ENCODE assay signal across 11 cellular contexts in the genomic region with DNA sequence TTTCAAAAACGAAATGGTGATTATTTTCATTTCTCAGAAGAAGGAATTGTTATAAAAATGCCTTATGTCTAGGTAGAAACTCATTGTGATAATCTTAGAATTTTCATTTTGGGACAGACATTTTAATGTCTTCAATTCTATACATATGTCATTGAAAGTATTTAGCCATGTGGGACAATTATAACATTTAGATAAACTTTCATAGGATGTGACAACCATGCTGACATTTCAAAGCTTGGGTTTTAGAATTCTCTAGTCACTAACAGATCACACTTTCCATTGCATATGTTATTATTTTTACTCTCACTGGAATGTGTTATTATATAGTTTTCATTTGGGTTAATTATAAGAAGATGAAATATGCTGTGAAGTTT. TPM values are rescaled to one million over a fixed set of nuclear protein-coding genes. Genes with fewer than 3 reads are reported as not detected.
A peak's percentile ranks its signal among the peaks of the same experiment; 100 is the strongest.
DNase-seq lines count a peak whose midpoint lies in the region; ATAC-seq, FAIRE-seq and TF ChIP-seq lines count a peak whose summit lies in the region.
"Had no signal": no experiment of that assay in that cellular context is flagged by ENCODE, and none has a peak within 500 bp of the region (broad histone marks: within the 10 kb centered on the region; RNA-seq: fewer than 3 reads in every experiment).

No MANE protein-coding gene starts in this region.

- ATAC-seq in pancreas (no peak), GM21576 (IDR thresholded peaks at IDR 0.05; ENCODE audit: unreplicated experiment) (no peak)
- ATAC-seq: gastrocnemius medialis had no signal

- H3K4me3 Mint-ChIP-seq in CD14-positive monocyte, result peak overlapping the region; percentile 72 to 96
- peak overlapping the region; percentile 96 for H3K4me3 Mint-ChIP-seq in activated T-helper 2 cell treated with anti-CD3 and anti-CD28 coated beads, Interferon-gamma antibody, Interleukin-2, Interleukin-4, amounts not matched to agents 10 μg/mL and 5 μg/mL and 100 μg/mL, durations not matched to agents 14 hours and 24 hours and 36 hours (ENCODE audit: low read depth)

- DNase-seq in CD14-positive monocyte (ENCODE audit: low spot score) (no peak), GM19239 (ENCODE audit: insufficient read length, low spot score) (no peak), DMS79 (lab: John Stamatoyannopoulos, UW) (no peak), AG08396 (ENCODE audit: low spot score) (no peak), pancreas (no peak)
- DNase-seq in activated T-helper 2 cell treated with anti-CD3 and anti-CD28 coated beads, Interferon-gamma antibody, Interleukin-2, Interleukin-4, amounts not matched to agents 10 μg/mL and 5 μg/mL and 100 μg/mL, durations not matched to agents 14 hours and 24 hours and 36 hours (ENCODE audit: low spot score), result no peak
- DNase-seq: gastrocnemius medialis, NCI-H2171, right lobe of liver had no signal

- peaks cover 74 to 88% of the 10 kb centered on the region in 2 donors for H3K36me3 Mint-ChIP-seq in CD14-positive monocyte
- H3K36me3 Mint-ChIP-seq in activated T-helper 2 cell treated with anti-CD3 and anti-CD28 coated beads, Interferon-gamma antibody, Interleukin-2, Interleukin-4, amounts not matched to agents 10 μg/mL and 5 μg/mL and 100 μg/mL, durations not matched to agents 14 hours and 24 hours and 36 hours (ENCODE audit: low read depth), result peaks cover 96% of the 10 kb centered on the region

- H3K36me3 ChIP-seq in muscle layer of duodenum (ENCODE audit: control insufficient read depth in 1 of 2, insufficient read depth in 2 of 2, low read length in 2 of 2) (peaks cover 0 to 6% of the 10 kb centered on the region in 2 donors), pancreas (no peaks in the 10 kb centered on the region)
- H3K36me3 ChIP-seq: gastrocnemius medialis had no signal

- H3K27ac ChIP-seq in muscle layer of duodenum (ENCODE audit: low read length), result peak overlapping the region; percentile 49
- H3K27ac ChIP-seq in pancreas, result peak overlapping the region in 2 of 4 donors; percentile 15 to 59
- H3K27ac ChIP-seq: gastrocnemius medialis had no signal

- FAIRE-seq in GM19239 (lab: Jason Lieb, UNC) (peak; percentile 26), pancreas (lab: Jason Lieb, UNC) (no peak)

- intact Hi-C loops in CD14-positive monocyte (cut with micrococcal nuclease) (loop anchor here (5.0 kb wide), 4 partner anchors 33 to 77 kb away; a partner anchor contains a TSS), pancreas (cut with DNase I) (loop anchor here in 2 of 3 donors (10.0 kb wide), 1 partner anchor 65 kb away; no protein-coding TSS in a partner anchor)
- intact Hi-C loops in activated T-helper 2 cell treated with anti-CD3 and anti-CD28 coated beads, Interferon-gamma antibody, Interleukin-2, Interleukin-4, amounts not matched to agents 10 μg/mL and 5 μg/mL and 100 μg/mL, durations not matched to agents 14 hours and 24 hours and 36 hours (cut with micrococcal nuclease), result loop anchor here (1.0 to 10.0 kb wide), 5 partner anchors 22 to 395 kb away; a partner anchor contains a TSS

- peaks cover 0 to 2% (median 2%) of the 10 kb centered on the region in 3 donors for H3K27me3 Mint-ChIP-seq in CD14-positive monocyte (ENCODE audit: low read depth in 3 of 3)
- no peaks in the 10 kb centered on the region for H3K27me3 Mint-ChIP-seq in activated T-helper 2 cell treated with anti-CD3 and anti-CD28 coated beads, Interferon-gamma antibody, Interleukin-2, Interleukin-4, amounts not matched to agents 10 μg/mL and 5 μg/mL and 100 μg/mL, durations not matched to agents 14 hours and 24 hours and 36 hours (ENCODE audit: low read depth)

- H3K9me3 Mint-ChIP-seq in CD14-positive monocyte, result peaks cover 0 to 3% (median 0%) of the 10 kb centered on the region in 7 donors
- H3K9me3 Mint-ChIP-seq in activated T-helper 2 cell treated with anti-CD3 and anti-CD28 coated beads, Interferon-gamma antibody, Interleukin-2, Interleukin-4, amounts not matched to agents 10 μg/mL and 5 μg/mL and 100 μg/mL, durations not matched to agents 14 hours and 24 hours and 36 hours, result no peaks in the 10 kb centered on the region

- H3K4me3 ChIP-seq in muscle layer of duodenum (ENCODE audit: low read depth in 1 of 2, low read length in 2 of 2) (no peak overlapping the region), pancreas (no peak overlapping the region)
- H3K4me3 ChIP-seq: gastrocnemius medialis, right lobe of liver had no signal

- 54 to 78% methylated on average over 1 of the region's 1 CpG for WGBS in pancreas, 2 donors

- TF ChIP-seq CTCF in CD14-positive monocyte (IDR thresholded peaks at IDR 0.05), result no peak
- no peak for TF ChIP-seq CTCF in pancreas (IDR thresholded peaks at IDR 0.05)

- H3K27ac Mint-ChIP-seq in CD14-positive monocyte, result peak overlapping the region; percentile 100
- H3K27ac Mint-ChIP-seq in activated T-helper 2 cell treated with anti-CD3 and anti-CD28 coated beads, Interferon-gamma antibody, Interleukin-2, Interleukin-4, amounts not matched to agents 10 μg/mL and 5 μg/mL and 100 μg/mL, durations not matched to agents 14 hours and 24 hours and 36 hours, result peak overlapping the region; percentile 98

- no peaks in the 10 kb centered on the region for H3K9me3 ChIP-seq in muscle layer of duodenum (ENCODE audit: control insufficient read depth in 1 of 2, low read length in 2 of 2)
- H3K9me3 ChIP-seq in pancreas, result no peaks in the 10 kb centered on the region
- H3K9me3 ChIP-seq: gastrocnemius medialis, right lobe of liver had no signal

- H3K4me1 ChIP-seq in muscle layer of duodenum (ENCODE audit: control insufficient read depth in 1 of 2, insufficient read depth in 2 of 2, low read length in 2 of 2), result no peaks in the 10 kb centered on the region
- H3K4me1 ChIP-seq in pancreas, result peaks cover 0 to 3% (median 0%) of the 10 kb centered on the region in 3 donors
- H3K4me1 ChIP-seq: gastrocnemius medialis had no signal

- peaks cover 68% of the 10 kb centered on the region for H3K4me1 Mint-ChIP-seq in CD14-positive monocyte
- peaks cover 45% of the 10 kb centered on the region for H3K4me1 Mint-ChIP-seq in activated T-helper 2 cell treated with anti-CD3 and anti-CD28 coated beads, Interferon-gamma antibody, Interleukin-2, Interleukin-4, amounts not matched to agents 10 μg/mL and 5 μg/mL and 100 μg/mL, durations not matched to agents 14 hours and 24 hours and 36 hours (ENCODE audit: low read depth)

- H3K27me3 ChIP-seq in muscle layer of duodenum (ENCODE audit: low read depth, low read length) (no peaks in the 10 kb centered on the region), pancreas (no peaks in the 10 kb centered on the region)
- H3K27me3 ChIP-seq: gastrocnemius medialis, right lobe of liver had no signal

RNA-seq across cellular contexts. Expression of a gene that starts 4.9 kb away (rescaled TPM):
- polyA plus RNA-seq in CD14-positive monocyte (10 to 100 TPM; 51.9 to 59.1 TPM), pancreas (under 1 TPM; 0.34 to 0.42 TPM)
- 34.3 and 38.1 TPM in 2 replicates for total RNA-seq in activated T-helper 2 cell treated with anti-CD3 and anti-CD28 coated beads, Interferon-gamma antibody, Interleukin-2, Interleukin-4, amounts not matched to agents 10 μg/mL and 5 μg/mL and 100 μg/mL, durations not matched to agents 14 hours and 24 hours and 36 hours
- total RNA-seq in pancreas, result 1 to 10 TPM in 3 of 6 donors, under 1 TPM in 3; 0.19 to 4.1 (median 0.85) TPM

RNA-seq across cellular contexts. Expression of a gene that starts 39.9 kb away (rescaled TPM):
- polyA plus RNA-seq in CD14-positive monocyte, result 1 to 10 TPM; 4.6 to 9.6 TPM
- total RNA-seq in activated T-helper 2 cell treated with anti-CD3 and anti-CD28 coated beads, Interferon-gamma antibody, Interleukin-2, Interleukin-4, amounts not matched to agents 10 μg/mL and 5 μg/mL and 100 μg/mL, durations not matched to agents 14 hours and 24 hours and 36 hours, result 4.9 and 5.1 TPM in 2 replicates
- 1 to 10 TPM; 4.1 to 8.8 (median 5.1) TPM for total RNA-seq in pancreas
- 1 to 10 TPM; 2.1 to 3.1 TPM for polyA plus RNA-seq in pancreas
